Comparison of ENCODE assay signal across 17 cellular contexts in genomic region chr20:50038574-50038991, GRCh38. TPM values are rescaled to one million over a fixed set of nuclear protein-coding genes. Genes with fewer than 3 reads are reported as not detected.
DNase-seq lines count a peak whose midpoint lies in the region; ATAC-seq, FAIRE-seq and TF ChIP-seq lines count a peak whose summit lies in the region.
"Had no signal": no experiment of that assay in that cellular context is flagged by ENCODE, and none has a peak within 500 bp of the region (broad histone marks: within the 10 kb centered on the region; RNA-seq: fewer than 3 reads in every experiment).

No MANE protein-coding gene starts in this region.

- H3K56ac ChIP-seq in H1 (replicated peaks; ENCODE audit: insufficient read length, low read depth, low read length), result no peak overlapping the region

- no peak overlapping the region for H3K18ac ChIP-seq in H1 (ENCODE audit: extremely low read depth, low read length)

- H3K27me3 ChIP-seq in HepG2 (ENCODE audit: control insufficient read depth in 1 of 2, insufficient read depth in 2 of 2, low read length in 2 of 2), result peaks cover 0 to 14% of the 10 kb centered on the region in 2 experiments; a peak in 2 of 5 replicates
- no peaks in the 10 kb centered on the region for H3K27me3 ChIP-seq in right lobe of liver
- H3K27me3 ChIP-seq in H1 (replicated peaks in 1 of 4; ENCODE audit: control insufficient read depth in 3 of 4, extremely low read depth in 1 of 4, insufficient read depth in 3 of 4, low read length in 3 of 4), result no peaks in the 10 kb centered on the region
- H3K27me3 ChIP-seq: brain microvascular endothelial cell had no signal

- TF ChIP-seq CTCF in HepG2 (CRISPR knock-in tag; IDR thresholded peaks at IDR 0.05) (no peak), right lobe of liver (IDR thresholded peaks at IDR 0.05) (no peak), H1 (IDR thresholded peaks at IDR 0.05; ENCODE audit: control extremely low read depth in 1 of 3, insufficient read depth in 1 of 3, low read depth in 1 of 3, low read length in 3 of 3) (no peak)

- POLR2A ChIA-PET in HepG2 (lab: Yijun Ruan, JAX) (interaction anchor here (1.1 kb wide), 1 partner anchor 8 kb away, joined by 3 read pairs; no protein-coding TSS in a partner anchor), H1 (lab: Charles Lee; ENCODE audit: partially characterized antibody) (interaction anchor here (0.7 to 3.7 kb wide), 4 partner anchors 16 to 71 kb away, joined by 3 to 15 read pairs (median 3); partner anchors contain the start of gene SNAI1)

- no peak overlapping the region for H2AK5ac ChIP-seq in H1 (ENCODE audit: low read depth, low read length)

- no peak overlapping the region for H3K27ac ChIP-seq in HepG2 (ENCODE audit: extremely low read length, insufficient read depth, low read length)
- no peak overlapping the region for H3K27ac ChIP-seq in right lobe of liver
- no peak overlapping the region for H3K27ac ChIP-seq in H1 (ENCODE audit: low read depth, low read length)
- H3K27ac ChIP-seq: brain microvascular endothelial cell had no signal

- CTCF ChIA-PET in HepG2 (lab: Yijun Ruan, JAX; ENCODE audit: low intra/inter-chr PET ratio, low total read pairs), result no interaction called here
- CTCF ChIA-PET in H1 (lab: Charles Lee; ENCODE audit: partially characterized antibody), result interaction anchor here (0.6 to 2.9 kb wide), 5 partner anchors 13 to 38 kb away, joined by 3 to 13 read pairs (median 4); no protein-coding TSS in a partner anchor

- H3K4ac ChIP-seq in H1 (replicated peaks; ENCODE audit: insufficient read length, low read depth, low read length), result no peak overlapping the region

- H3K27me3 Mint-ChIP-seq in immature natural killer cell (ENCODE audit: low read depth in 3 of 3), result peaks cover 0 to 1% (median 0%) of the 10 kb centered on the region in 3 donors

- peak; percentile 72 for ATAC-seq in HepG2
- ATAC-seq in right lobe of liver, result no peak
- no peak for ATAC-seq in GM19452 (IDR thresholded peaks at IDR 0.05; ENCODE audit: unreplicated experiment)
- ATAC-seq in HG02588 (IDR thresholded peaks at IDR 0.05; ENCODE audit: unreplicated experiment), result no peak
- ATAC-seq: T-helper 17 cell had no signal

- no peak overlapping the region for H3K27ac Mint-ChIP-seq in immature natural killer cell
- H3K27ac Mint-ChIP-seq: activated naive CD4-positive, alpha-beta T cell treated with anti-CD3 and anti-CD28 coated beads for 36 hours; HFFc6; T-helper 17 cell had no signal

- H3K36me3 ChIP-seq in HepG2 (replicated peaks in 1 of 2; ENCODE audit: control insufficient read depth in 1 of 2, insufficient read depth in 2 of 2, low read length in 2 of 2) (no peaks in the 10 kb centered on the region), right lobe of liver (no peaks in the 10 kb centered on the region), H1 (ENCODE audit: control insufficient read depth in 2 of 4, insufficient read depth in 4 of 4, low read length in 3 of 4) (no peaks in the 10 kb centered on the region)
- H3K36me3 ChIP-seq: brain microvascular endothelial cell had no signal

- FAIRE-seq in HepG2 (lab: Jason Lieb, UNC) (peak; percentile 67), H1 (lab: Jason Lieb, UNC) (no peak)

- H2AFZ ChIP-seq in HepG2 (ENCODE audit: low read length), result no peak overlapping the region
- no peak overlapping the region for H2AFZ ChIP-seq in H1 (ENCODE audit: low read length)

- H3K4me3 ChIP-seq in HepG2 (replicated peaks in 1 of 3; ENCODE audit: insufficient read depth in 1 of 3, low read depth in 2 of 3, low read length in 3 of 3), result peak overlapping the region in 1 of 3 experiments; percentile 55; a peak in 2 of 6 replicates
- no peak overlapping the region for H3K4me3 ChIP-seq in right lobe of liver
- H3K4me3 ChIP-seq in H1 (ENCODE audit: extremely low read depth in 1 of 4, insufficient read depth in 2 of 4, low read depth in 3 of 4, low read length in 4 of 4), result no peak overlapping the region

- peaks cover 74% of the 10 kb centered on the region for H3K4me1 ChIP-seq in HepG2 (ENCODE audit: insufficient read depth, low read length)
- no peaks in the 10 kb centered on the region for H3K4me1 ChIP-seq in right lobe of liver
- H3K4me1 ChIP-seq in H1 (replicated peaks in 1 of 4; ENCODE audit: control insufficient read depth in 3 of 4, insufficient read depth in 4 of 4, low read length in 3 of 4), result peaks cover 0 to 14% (median 5%) of the 10 kb centered on the region in 4 experiments; a peak in 4 of 7 replicates

- H4K8ac ChIP-seq in H1 (ENCODE audit: extremely low read depth, insufficient read depth, low read length), result no peak overlapping the region

- no peak overlapping the region for H3K9ac ChIP-seq in HepG2 (ENCODE audit: insufficient read depth, low read depth, low read length)
- no peak overlapping the region for H3K9ac ChIP-seq in H1 (replicated peaks in 1 of 4; ENCODE audit: extremely low read depth in 1 of 4, low read depth in 3 of 4, low read length in 3 of 4)

- TF ChIP-seq RAD21 in HepG2 (CRISPR knock-in tag; IDR thresholded peaks at IDR 0.05) (no peak), H1 (IDR thresholded peaks at IDR 0.05 in 1 of 2, conservative IDR thresholded peaks at IDR 0.05 in 1 of 2; ENCODE audit: low read depth in 2 of 2, low read length in 2 of 2) (no peak)

- H3K9me3 Mint-ChIP-seq in immature natural killer cell, result no peaks in the 10 kb centered on the region
- H3K9me3 Mint-ChIP-seq: activated naive CD4-positive, alpha-beta T cell treated with anti-CD3 and anti-CD28 coated beads for 36 hours; CD8-positive, alpha-beta memory T cell; HFFc6; naive B cell had no signal

- 0% methylated on average over 10 of the region's 10 CpGs for WGBS in HepG2 (ENCODE audit: low lambda C conversion rate)
- WGBS in right lobe of liver (ENCODE audit: insufficient coverage, low coverage, low lambda C conversion rate, missing lambda C conversion rate), result 25% methylated on average over 4 of the region's 10 CpGs
- 70% methylated on average over 9 of the region's 10 CpGs; no CpG with 5 or more reads in 1 of the 2 experiments for WGBS in H1 (ENCODE audit: extremely low coverage in 1 of 2, insufficient coverage in 1 of 2, insufficient read length in 1 of 2, insufficient replicate concordance in 2 of 2, low coverage in 1 of 2, low lambda C conversion rate in 2 of 2, missing lambda C conversion rate in 1 of 2), 2 experiments

- H3K9me3 ChIP-seq in HepG2 (ENCODE audit: low read length) (no peaks in the 10 kb centered on the region), right lobe of liver (no peaks in the 10 kb centered on the region), H1 (ENCODE audit: insufficient read depth in 2 of 2, low read depth in 1 of 2, low read length in 1 of 2) (no peaks in the 10 kb centered on the region)

- H2BK20ac ChIP-seq in H1 (ENCODE audit: low read length), result no peak overlapping the region

- TF ChIP-seq POLR2A in HepG2 (IDR thresholded peaks at IDR 0.05; ENCODE audit: insufficient read depth in 1 of 2, low read depth in 2 of 2, low read length in 2 of 2) (no peak), right lobe of liver (IDR thresholded peaks at IDR 0.05) (no peak), H1 (IDR thresholded peaks at IDR 0.05; ENCODE audit: control extremely low read depth in 1 of 2, low read depth in 2 of 2, low read length in 2 of 2) (no peak)

- H2BK5ac ChIP-seq in H1 (ENCODE audit: low read depth, low read length), result no peak overlapping the region

- no peaks in the 10 kb centered on the region for H4K20me1 ChIP-seq in HepG2 (ENCODE audit: insufficient read depth, low read length)
- H4K20me1 ChIP-seq in H1 (replicated peaks in 1 of 2; ENCODE audit: control insufficient read depth in 1 of 2, insufficient read depth in 2 of 2, low read length in 2 of 2), result no peaks in the 10 kb centered on the region

- H3K4me3 Mint-ChIP-seq in immature natural killer cell, result no peak overlapping the region
- H3K4me3 Mint-ChIP-seq: activated naive CD4-positive, alpha-beta T cell treated with anti-CD3 and anti-CD28 coated beads for 36 hours; CD8-positive, alpha-beta memory T cell; HFFc6; T-helper 17 cell had no signal

- H2BK15ac ChIP-seq in H1 (ENCODE audit: low read length), result 0 out of 2 replicates have a peak overlapping the region, but pooled peaks have one; percentile 46

- no peak overlapping the region for H4K91ac ChIP-seq in H1 (replicated peaks; ENCODE audit: insufficient read length, low read length)

- H3K79me1 ChIP-seq in H1 (ENCODE audit: low read depth, low read length), result no peaks in the 10 kb centered on the region

- intact Hi-C loops in HepG2 (cut with micrococcal nuclease; ENCODE audit: unreplicated experiment), result no loop called here
- intact Hi-C loops in right lobe of liver (cut with DNase I), result no loop called here

- no peak overlapping the region for H3K14ac ChIP-seq in H1 (ENCODE audit: insufficient read length)

- H3K79me2 ChIP-seq in HepG2 (ENCODE audit: insufficient read depth, low read length), result no peaks in the 10 kb centered on the region
- no peaks in the 10 kb centered on the region for H3K79me2 ChIP-seq in H1 (ENCODE audit: control insufficient read depth in 1 of 2, insufficient read depth in 2 of 2, low read length in 2 of 2)

- H3K23ac ChIP-seq in H1 (ENCODE audit: insufficient read length), result no peak overlapping the region

- no peak overlapping the region for H2BK12ac ChIP-seq in H1 (ENCODE audit: low read depth, low read length)

- H3K4me1 Mint-ChIP-seq in immature natural killer cell, result no peaks in the 10 kb centered on the region

- peak overlapping the region; percentile 60 for H3K4me2 ChIP-seq in HepG2 (ENCODE audit: low read depth, low read length)
- H3K4me2 ChIP-seq in H1 (ENCODE audit: insufficient read depth in 1 of 2, low read depth in 2 of 2, low read length in 2 of 2), result no peak overlapping the region; a peak in 1 of 4 replicates

- H3K23me2 ChIP-seq in H1 (ENCODE audit: low read depth, low read length), result no peaks in the 10 kb centered on the region

- DNase-seq in HepG2 (ENCODE audit: low spot score), result peak; percentile 77
- no peak for DNase-seq in right lobe of liver
- DNase-seq in NCI-H2196 (lab: John Stamatoyannopoulos, UW; ENCODE audit: unreplicated experiment), result peak; percentile 90
- DNase-seq in H1 (ENCODE audit: low read depth in 1 of 2, low spot score in 2 of 2), result no peak
- DNase-seq in immature natural killer cell, result no peak
- no peak for DNase-seq in T-helper 1 cell
- DNase-seq: activated CD4-positive, CD25-positive, alpha-beta regulatory T cell treated with anti-CD3 and anti-CD28 coated beads, Interleukin-2, amount 50 U/mL, for 72 hours; activated naive CD4-positive, alpha-beta T cell treated with anti-CD3 and anti-CD28 coated beads for 36 hours; brain microvascular endothelial cell; CD8-positive, alpha-beta memory T cell; effector memory CD4-positive, alpha-beta T cell; HFFc6; naive B cell; substantia nigra; T-helper 17 cell had no signal

- no peak overlapping the region for H2BK120ac ChIP-seq in H1 (replicated peaks; ENCODE audit: low read depth, low read length)

- no peak overlapping the region for H4K5ac ChIP-seq in H1 (ENCODE audit: insufficient read length, low read depth, low read length)

- H3K36me3 Mint-ChIP-seq in immature natural killer cell, result no peaks in the 10 kb centered on the region
- H3K36me3 Mint-ChIP-seq: CD8-positive, alpha-beta memory T cell; naive B cell had no signal

- TF ChIP-seq EP300 in HepG2 (IDR thresholded peaks at IDR 0.05; ENCODE audit: low read depth in 2 of 2, low read length in 2 of 2) (0 out of 4 replicates have a peak, but pooled peaks of 1 of the 2 experiments have one; percentile 12), HepG2 (CRISPR knock-in tag; IDR thresholded peaks at IDR 0.05; ENCODE audit: borderline replicate concordance) (peak; percentile 30; the same call in 1 of the 2 replicates), H1 (IDR thresholded peaks at IDR 0.05; ENCODE audit: borderline replicate concordance in 1 of 2, low read depth in 2 of 2, low read length in 2 of 2) (no peak)

- in situ Hi-C loops in HepG2 (cut with HindIII; ENCODE audit: extremely low pct_ligation_motif_present, low pct_unique_long_range_greater_than_20kb), result no loop called here

- no TSS peak for BruUV-seq in HepG2 (replicated peaks; lab: Mats Ljungman, UMichigan)

RNA-seq across cellular contexts. Expression of gene SNAI1, which starts 55.8 kb away (rescaled TPM):
- total RNA-seq in HepG2 (2016; rRNA removed; fragmentation: Illumina TruSeq; extraction: Trizol) (1.3 and 1.4 TPM in 2 replicates), right lobe of liver (1 to 10 TPM in 4 of 6 experiments, under 1 TPM in 2; 0.73 to 1.9 (median 1.1) TPM)
- total RNA-seq in HepG2 (2016; cell fraction: cytosol; rRNA removed; fragmentation: Illumina TruSeq; extraction: Trizol; ENCODE audit: low read depth), result 0.35 and 0.40 TPM in 2 replicates
- 1.1 and 1.4 TPM in 2 replicates for total RNA-seq in HepG2 (2016; cell fraction: insoluble cytoplasmic fraction; rRNA removed; fragmentation: Illumina TruSeq; extraction: Trizol)
- 0.68 and 1.4 TPM in 2 replicates for total RNA-seq in HepG2 (2016; cell fraction: membrane; rRNA removed; fragmentation: Illumina TruSeq; extraction: Trizol)
- total RNA-seq in HepG2 (2016; cell fraction: nucleus; rRNA removed; fragmentation: Illumina TruSeq; extraction: Trizol), result 1.4 and 2.3 TPM in 2 replicates
- polyA plus RNA-seq in HepG2 (2011; rRNA removed) (1.3 and 1.5 TPM in 2 replicates), H1 (2011; rRNA removed) (8.0 and 10.6 TPM in 2 replicates), immature natural killer cell (under 1 TPM in 2 of 3 donors, not detected in 1; 0.36 to 0.68 TPM)
- polyA plus RNA-seq in HepG2 (2011; cell fraction: cytosol; rRNA removed), result 0.35 and 0.76 TPM in 2 replicates
- polyA plus RNA-seq in HepG2 (2011; cell fraction: nucleus; rRNA removed), result 3.0 and 3.7 TPM in 2 replicates
- polyA plus RNA-seq in HepG2 (2012), result 1.5 and 1.6 TPM in 2 replicates
- 0.55 and 0.59 TPM in 2 replicates for polyA plus RNA-seq in HepG2 (2016; cell fraction: cytosol; fragmentation: Illumina TruSeq; extraction: Trizol; ENCODE audit: low read depth)
- 2.2 and 3.6 TPM in 2 replicates for polyA plus RNA-seq in HepG2 (2016; cell fraction: insoluble cytoplasmic fraction; fragmentation: Illumina TruSeq; extraction: Trizol; ENCODE audit: low read depth)
- polyA plus RNA-seq in HepG2 (2016; cell fraction: membrane; fragmentation: Illumina TruSeq; extraction: Trizol; ENCODE audit: low read depth), result 0.93 and 1.2 TPM in 2 replicates
- polyA plus RNA-seq in HepG2 (2016; cell fraction: nucleus; fragmentation: Illumina TruSeq; extraction: Trizol; ENCODE audit: insufficient read depth, low read depth), result 3.5 and 4.2 TPM in 2 replicates
- 1.4 and 7.4 TPM in 2 replicates for polyA minus RNA-seq in HepG2 (2011; rRNA and poly(A)+ RNA removed; ENCODE audit: low replicate concordance)
- 0.40 and 0.79 TPM in 2 replicates for polyA minus RNA-seq in HepG2 (2011; cell fraction: cytosol; rRNA and poly(A)+ RNA removed)
- polyA minus RNA-seq in HepG2 (2011; cell fraction: nucleus; rRNA and poly(A)+ RNA removed), result 0.77 and 1.6 TPM in 2 replicates
- total RNA-seq in H1 (2021; fragmentation: NEBNext Ultra II Directional; extraction: Animal tissue kit (Norgen Biotek cat#: 25700)), result 6.5 and 7.7 TPM in 2 replicates
- 2.0 TPM for polyA plus RNA-seq in H1 (2011; cell fraction: cytosol; rRNA removed)
- polyA plus RNA-seq in H1 (2011; cell fraction: nucleus; rRNA removed), result 6.6 TPM
- polyA plus RNA-seq in H1 (2012, experiment 1 of 2), result 6.9 to 10.2 TPM (median 8.7 TPM) in 4 replicates
- 10.4 TPM for polyA plus RNA-seq in H1 (2012, experiment 2 of 2)
- 6.9 TPM for polyA plus RNA-seq in H1 (2013, experiment 1 of 2)
- polyA plus RNA-seq in H1 (2013, experiment 2 of 2), result 7.0 TPM
- 1.3 and 2.7 TPM in 2 replicates for polyA minus RNA-seq in H1 (2011; rRNA and poly(A)+ RNA removed)
- polyA minus RNA-seq in H1 (2011; cell fraction: cytosol; rRNA and poly(A)+ RNA removed), result 2.4 TPM
- 7.8 TPM for polyA minus RNA-seq in H1 (2011; cell fraction: nucleus; rRNA and poly(A)+ RNA removed)

Comparison
In these comparisons a context has a peak if more than half of its experiments do, and no peak if none do; other contexts are left out.
1. DNase-seq: peak in HepG2 (single experiment) and NCI-H2196 (single experiment); none in right lobe of liver (0 of 3), H1 (0 of 2), immature natural killer cell (0 of 3) and T-helper 1 cell (0 of 5).
2. Of the 41 proteins assayed by ChIP-seq in both HepG2 and H1: peak only in HepG2: CBX5, EP300, HDAC2 and RXRA; only in H1: none; in both: none; in neither: 37.